Comparison of ENCODE assay signal across 23 cellular contexts in the genomic region with DNA sequence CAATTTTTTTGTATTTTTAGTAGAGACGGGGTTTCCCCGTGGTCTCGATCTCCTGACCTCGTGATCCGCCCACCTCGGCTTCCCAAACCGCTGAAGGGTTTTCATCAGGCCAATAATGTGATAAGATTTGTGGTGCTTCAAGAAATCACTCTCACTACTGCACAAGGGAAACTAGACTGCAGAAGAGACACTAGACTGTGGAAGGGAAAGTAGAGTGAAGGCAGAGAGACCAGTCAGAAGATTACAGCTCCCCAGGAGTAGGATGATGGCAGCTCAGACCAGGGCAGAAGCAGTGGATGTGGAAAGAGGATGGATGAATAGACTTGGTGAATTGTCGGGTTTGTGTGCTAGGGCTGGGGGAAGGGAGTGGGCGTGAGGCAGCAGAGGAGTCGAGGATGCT. TPM values are rescaled to one million over a fixed set of nuclear protein-coding genes. Genes with fewer than 3 reads are reported as not detected.
"Had no signal": no experiment of that assay in that cellular context is flagged by ENCODE, and none has a peak within 500 bp of the region (broad histone marks: within the 10 kb centered on the region; RNA-seq: fewer than 3 reads in every experiment).

No MANE protein-coding gene starts in this region.

- FAIRE-seq: bronchial epithelial cell, RCC 7860 had no signal

- DNase-seq: activated CD4-positive, alpha-beta T cell treated with anti-CD3 and anti-CD28 coated beads for 48 hours; activated T-cell treated with anti-CD3 and anti-CD28 coated beads, Interleukin-2, amount 50 U/mL, for 4 hours; body of pancreas; central memory CD4-positive, alpha-beta T cell; Kasumi-1; KBM-7; NCI-H1105 treated with DMSO at 0.1 percent for 48 hours; NCI-H146; NCI-H187 treated with DMSO at 0.1 percent for 48 hours; NCI-H2081 treated with DMSO at 0.1 percent for 48 hours; NCI-H446; NCI-H524; PC-3; SHP77 treated with DMSO at 0.1 percent for 48 hours had no signal

- H3K4me3 ChIP-seq: body of pancreas, coronary artery had no signal

- H3K27ac ChIP-seq: body of pancreas, coronary artery had no signal

- H3K4me3 Mint-ChIP-seq: activated T-cell treated with anti-CD3 and anti-CD28 coated beads, Interleukin-2, amount 50 U/mL, for 4 hours; T-helper 1 cell treated with Interleukin-12 subunit alpha and Interleukin-12 subunit beta and Interleukin-4 antibody, amounts not matched to agents 30 μg/mL and 1 μg/mL, for 36 hours had no signal

- H3K4me1 ChIP-seq: body of pancreas had no signal

- H3K27ac Mint-ChIP-seq: T-helper 1 cell treated with Interleukin-12 subunit alpha and Interleukin-12 subunit beta and Interleukin-4 antibody, amounts not matched to agents 30 μg/mL and 1 μg/mL, for 36 hours had no signal

- H3K27me3 ChIP-seq: body of pancreas had no signal

- ATAC-seq: activated CD4-positive, CD25-positive, alpha-beta regulatory T cell treated with anti-CD3 and anti-CD28 coated beads, Interleukin-2, amount 50 U/mL, for 24 hours; activated naive CD4-positive, alpha-beta T cell treated with anti-CD3 and anti-CD28 coated beads, Interleukin-2, amount 50 U/mL, for 72 hours; activated T-cell treated with anti-CD3 and anti-CD28 coated beads, Interleukin-2, amount 50 U/mL, for 4 hours; body of pancreas; PC-3 had no signal

RNA-seq across cellular contexts. Expression of gene GTSF1L, which starts 48.0 kb away (rescaled TPM):
- total RNA-seq: activated T-cell treated with anti-CD3 and anti-CD28 coated beads, Interleukin-2, amount 50 U/mL, for 4 hours; aorta; body of pancreas; bronchial epithelial cell; chondrocyte; PC-3; SK-MEL-5 had no signal
- polyA plus RNA-seq: aorta had no signal
